Comparison of ENCODE assay signal across 17 cellular contexts in genomic region chr20:45836841-45837240, GRCh38. TPM values are rescaled to one million over a fixed set of nuclear protein-coding genes. Genes with fewer than 3 reads are reported as not detected.
DNase-seq lines count a peak whose midpoint lies in the region; ATAC-seq and TF ChIP-seq lines count a peak whose summit lies in the region.
"Had no signal": no experiment of that assay in that cellular context is flagged by ENCODE, and none has a peak within 500 bp of the region (broad histone marks: within the 10 kb centered on the region; RNA-seq: fewer than 3 reads in every experiment).

No MANE protein-coding gene starts in this region.

- TF ChIP-seq CTCF in ascending aorta (IDR thresholded peaks at IDR 0.05) = no peak
- no peak for TF ChIP-seq CTCF in uterus (IDR thresholded peaks at IDR 0.05)

- H3K36me3 ChIP-seq in ascending aorta (peaks cover 25 to 27% of the 10 kb centered on the region in 2 donors), mesodermal cell (ENCODE audit: control insufficient read depth, insufficient read depth, low read length) (peaks cover 32% of the 10 kb centered on the region), uterus (no peaks in the 10 kb centered on the region)

- no peak for TF ChIP-seq POLR2A in uterus (IDR thresholded peaks at IDR 0.05)

- no peak overlapping the region for H3K4me3 ChIP-seq in right cardiac atrium (ENCODE audit: low read length)
- H3K4me3 ChIP-seq in ascending aorta = peak overlapping the region in 1 of 2 donors; percentile 92
- H3K4me3 ChIP-seq in mesodermal cell (ENCODE audit: extremely low read depth, insufficient read depth, low read length, poor library complexity, severe bottlenecking) = no peak overlapping the region
- no peak overlapping the region for H3K4me3 ChIP-seq in uterus
- H3K4me3 ChIP-seq: lung had no signal

- intact Hi-C loops in right cardiac atrium (cut with DNase I) (loop anchor here in 1 of 4 donors (10.0 kb wide), 1 partner anchor 98 kb away; the partner anchor contains the start of gene PCIF1), left ventricle myocardium superior (cut with micrococcal nuclease) (no loop called here), ascending aorta (cut with DNase I) (loop anchor here (1.0 kb wide), 1 partner anchor 38 kb away; no protein-coding TSS in a partner anchor), uterus (cut with DNase I; ENCODE audit: low total_unique reads) (no loop called here)

- no peak for ATAC-seq in right cardiac atrium
- ATAC-seq in left ventricle myocardium superior = no peak
- no peak for ATAC-seq in GM21381 (IDR thresholded peaks at IDR 0.05; ENCODE audit: unreplicated experiment)
- ATAC-seq: activated CD8-positive, alpha-beta T cell treated with anti-CD3 and anti-CD28 coated beads, Interleukin-2, amount 10 ng/mL, durations not matched to agents 7 days and 5 days had no signal

- DNase-seq in right cardiac atrium = no peak
- no peak for DNase-seq in left ventricle myocardium superior
- DNase-seq in ascending aorta (ENCODE audit: low spot score in 2 of 2) = no peak
- no peak for DNase-seq in uterus
- DNase-seq in hypothalamus (lab: John Stamatoyannopoulos, UW) = no peak
- no peak for DNase-seq in COLO829 (ENCODE audit: low spot score)
- DNase-seq: activated CD8-positive, alpha-beta T cell treated with anti-CD3 and anti-CD28 coated beads, Interleukin-2, amount 10 ng/mL, durations not matched to agents 7 days and 5 days; activated gamma-delta T cell; brain microvascular endothelial cell; DMS53; nucleus accumbens; RPMI8226; stimulated activated CD4-positive, alpha-beta T cell treated with anti-CD3 and anti-CD28 coated beads, Interleukin-15, amount 100 ng/mL, for 24 hours had no signal

- H3K9me3 ChIP-seq in right cardiac atrium (ENCODE audit: control insufficient read depth, low read length) (no peaks in the 10 kb centered on the region), ascending aorta (no peaks in the 10 kb centered on the region), mesodermal cell (ENCODE audit: control insufficient read depth, low read length) (no peaks in the 10 kb centered on the region), uterus (no peaks in the 10 kb centered on the region)

- H3K4me1 ChIP-seq in right cardiac atrium (ENCODE audit: control insufficient read depth, insufficient read depth, low read length) (peaks cover 4% of the 10 kb centered on the region), ascending aorta (peaks cover 23 to 36% of the 10 kb centered on the region in 2 donors), mesodermal cell (ENCODE audit: control insufficient read depth, insufficient read depth, low read length, poor library complexity, severe bottlenecking) (peaks cover 12% of the 10 kb centered on the region), uterus (peaks cover 9 to 11% of the 10 kb centered on the region in 2 donors)

- H3K27me3 ChIP-seq in right cardiac atrium (ENCODE audit: control insufficient read depth, insufficient read depth) = no peaks in the 10 kb centered on the region
- no peaks in the 10 kb centered on the region for H3K27me3 ChIP-seq in ascending aorta
- H3K27me3 ChIP-seq in uterus = no peaks in the 10 kb centered on the region
- H3K27me3 ChIP-seq: brain microvascular endothelial cell had no signal

- H3K27ac ChIP-seq in right cardiac atrium (ENCODE audit: low read length) (peak overlapping the region; percentile 44), ascending aorta (peak overlapping the region; percentile 44 to 96), mesodermal cell (ENCODE audit: low read depth, low read length, severe bottlenecking) (peak overlapping the region; percentile 29), uterus (peak overlapping the region; percentile 2 to 93)
- H3K27ac ChIP-seq: brain microvascular endothelial cell had no signal

- WGBS in right cardiac atrium = 14% methylated on average over 1 of the region's 1 CpG
- 75 to 83% methylated on average over 1 of the region's 1 CpG for WGBS in mesodermal cell (ENCODE audit: insufficient coverage in 2 of 2), 2 experiments

RNA-seq across cellular contexts. Expression of gene SNX21, which starts 3.2 kb away (rescaled TPM):
- total RNA-seq in right cardiac atrium (10 to 100 TPM; 25.8 to 30.7 (median 28.7) TPM), left ventricle myocardium superior (21.3 TPM), ascending aorta (182 TPM), uterus (100 to 1,000 TPM in 1 of 4 donors, 10 to 100 TPM in 3; 56.5 to 145 (median 63.2) TPM)
- 23.5 TPM for polyA plus RNA-seq in right cardiac atrium
- polyA plus RNA-seq in mesodermal cell (2013, experiment 1 of 2) = 12.8 TPM
- polyA plus RNA-seq in mesodermal cell (2013, experiment 2 of 2) = 10.8 TPM

RNA-seq across cellular contexts. Expression of gene TNNC2, which starts 9.7 kb away (rescaled TPM):
- total RNA-seq in right cardiac atrium (under 1 TPM in 1 of 4 donors, not detected in 3; 0.46 TPM), left ventricle myocardium superior (not detected), ascending aorta (not detected), uterus (1 to 10 TPM in 1 of 4 donors, under 1 TPM in 1, not detected in 2; 0.59 to 1.3 TPM)
- 0.77 TPM for polyA plus RNA-seq in right cardiac atrium
- not detected for polyA plus RNA-seq in mesodermal cell (2013, experiment 1 of 2)
- polyA plus RNA-seq in mesodermal cell (2013, experiment 2 of 2) = not detected
- total RNA-seq: activated CD8-positive, alpha-beta T cell treated with anti-CD3 and anti-CD28 coated beads, Interleukin-2, amount 10 ng/mL, durations not matched to agents 7 days and 5 days; HT1080 had no signal

RNA-seq across cellular contexts. Expression of gene ACOT8, which starts 20.4 kb away (rescaled TPM):
- total RNA-seq in right cardiac atrium (10 to 100 TPM; 21.1 to 31.5 (median 30.2) TPM), left ventricle myocardium superior (31.9 TPM), ascending aorta (34.4 TPM), uterus (10 to 100 TPM; 17.2 to 31.5 (median 23.5) TPM)
- 47.9 TPM for polyA plus RNA-seq in right cardiac atrium
- 17.0 TPM for polyA plus RNA-seq in mesodermal cell (2013, experiment 1 of 2)
- 16.0 TPM for polyA plus RNA-seq in mesodermal cell (2013, experiment 2 of 2)

RNA-seq across cellular contexts. Expression of gene ZSWIM3, which starts 20.6 kb away (rescaled TPM):
- total RNA-seq in right cardiac atrium = 1 to 10 TPM; 1.7 to 3.3 (median 2.4) TPM
- 2.1 TPM for polyA plus RNA-seq in right cardiac atrium
- 1.9 TPM for total RNA-seq in left ventricle myocardium superior
- total RNA-seq in ascending aorta = 6.8 TPM
- polyA plus RNA-seq in mesodermal cell (2013, experiment 1 of 2) = 5.3 TPM
- polyA plus RNA-seq in mesodermal cell (2013, experiment 2 of 2) = 5.1 TPM
- 1 to 10 TPM; 3.1 to 9.2 (median 4.3) TPM for total RNA-seq in uterus

RNA-seq across cellular contexts. Expression of gene UBE2C, which starts 24.4 kb away (rescaled TPM):
- total RNA-seq in right cardiac atrium (1 to 10 TPM in 2 of 4 donors, under 1 TPM in 1, not detected in 1; 0.85 to 2.1 (median 1.7) TPM), left ventricle myocardium superior (1.0 TPM), ascending aorta (not detected), uterus (10 to 100 TPM in 1 of 4 donors, not detected in 3; 12.4 TPM)
- 0.25 TPM for polyA plus RNA-seq in right cardiac atrium
- 185 TPM for polyA plus RNA-seq in mesodermal cell (2013, experiment 1 of 2)
- polyA plus RNA-seq in mesodermal cell (2013, experiment 2 of 2) = 157 TPM
